ENCODE assay signal across 7 cellular contexts in the genomic region with DNA sequence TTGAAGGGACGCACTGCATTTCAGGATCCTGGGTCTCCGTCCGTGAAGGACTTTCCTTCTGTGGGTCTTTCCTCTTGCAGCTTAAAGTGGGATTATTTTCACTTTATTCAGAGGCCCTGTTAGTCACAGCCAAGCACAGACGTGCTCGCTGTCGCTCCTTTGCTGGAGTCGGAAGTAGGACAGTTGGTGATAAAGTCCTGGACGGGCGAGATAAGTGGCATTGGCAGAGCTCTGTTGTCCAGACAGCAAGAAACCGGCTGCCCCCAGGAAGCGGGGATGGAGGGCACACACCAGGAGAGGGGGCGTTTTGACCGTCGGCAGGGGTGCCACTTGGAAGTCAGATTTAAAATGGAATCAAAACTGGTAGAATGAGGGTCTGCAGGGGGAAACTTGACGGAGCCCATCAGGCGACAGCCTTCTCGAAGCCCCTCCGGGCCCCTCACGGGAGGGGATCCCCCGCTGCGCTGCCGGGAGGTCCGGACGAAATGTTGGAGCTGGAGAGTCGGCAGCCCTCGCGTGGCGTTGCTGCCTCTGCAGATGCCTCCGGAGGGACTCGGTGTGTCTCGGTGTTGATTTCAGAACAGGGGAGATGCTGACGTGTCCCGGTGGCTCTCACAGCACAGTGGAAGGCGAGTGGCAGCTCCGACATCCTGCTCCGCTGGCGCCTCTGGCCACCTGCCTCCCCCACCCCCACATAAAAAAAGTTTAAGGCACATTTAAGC.
DNase-seq lines count a peak whose midpoint lies in the region; ATAC-seq, FAIRE-seq and TF ChIP-seq lines count a peak whose summit lies in the region.

No MANE protein-coding gene starts in this region.

- H3K27ac ChIP-seq in RWPE2 (ENCODE audit: poor library complexity, severe bottlenecking) (no peak overlapping the region), kidney (ENCODE audit: low read depth in 2 of 2, low read length in 2 of 2) (no peak overlapping the region), thoracic aorta (no peak overlapping the region)

- H3K9me3 ChIP-seq in RWPE2 (ENCODE audit: severe bottlenecking) (no peaks in the 10 kb centered on the region), kidney (ENCODE audit: control insufficient read depth in 1 of 2, low read length in 2 of 2) (no peaks in the 10 kb centered on the region), thoracic aorta (no peaks in the 10 kb centered on the region)

- H3K36me3 ChIP-seq in RWPE2 (ENCODE audit: low read depth) (no peaks in the 10 kb centered on the region), kidney (ENCODE audit: control insufficient read depth in 1 of 2, insufficient read depth in 2 of 2, low read length in 2 of 2) (no peaks in the 10 kb centered on the region), thoracic aorta (no peaks in the 10 kb centered on the region)

- no peaks in the 10 kb centered on the region for H3K4me1 ChIP-seq in RWPE2 (ENCODE audit: insufficient read depth, poor library complexity, severe bottlenecking)
- peaks cover 0 to 2% of the 10 kb centered on the region in 2 donors for H3K4me1 ChIP-seq in kidney (ENCODE audit: control insufficient read depth in 1 of 2, insufficient read depth in 1 of 2, low read depth in 1 of 2, low read length in 2 of 2)
- no peaks in the 10 kb centered on the region for H3K4me1 ChIP-seq in thoracic aorta (ENCODE audit: control insufficient read depth in 1 of 2, low read depth in 2 of 2)

- DNase-seq in RWPE2 (ENCODE audit: low spot score) = peak; percentile 38
- DNase-seq in activated naive CD4-positive, alpha-beta T cell treated with anti-CD3 and anti-CD28 coated beads, Interleukin-2, amount 50 U/mL, for 16 hours = peak; percentile 53
- peak; percentile 63 for DNase-seq in kidney
- DNase-seq in thoracic aorta (ENCODE audit: low spot score) = no peak
- DNase-seq in SW 1271 (lab: John Stamatoyannopoulos, UW) = no peak
- DNase-seq in D341Med (ENCODE audit: low spot score) = no peak

- H3K27me3 ChIP-seq in RWPE2 (ENCODE audit: insufficient read depth, poor library complexity, severe bottlenecking) (no peaks in the 10 kb centered on the region), thoracic aorta (replicated peaks; ENCODE audit: insufficient read depth) (no peaks in the 10 kb centered on the region)

- TF ChIP-seq CTCF in RWPE2 (IDR thresholded peaks at IDR 0.05; ENCODE audit: poor library complexity, severe bottlenecking) (no peak), kidney (IDR thresholded peaks at IDR 0.05; ENCODE audit: borderline replicate concordance, extremely low read depth, insufficient read depth) (no peak), thoracic aorta (IDR thresholded peaks at IDR 0.05) (no peak)

- no peak for ATAC-seq in RWPE2 (ENCODE audit: low read depth)
- no peak for ATAC-seq in thoracic aorta (ENCODE audit: insufficient number of reproducible peaks, low FRiP score, low read depth)
- ATAC-seq in HG02623 (IDR thresholded peaks at IDR 0.05; ENCODE audit: unreplicated experiment) = no peak

- intact Hi-C loops in kidney (cut with DNase I) = no loop called here

- no peak overlapping the region for H3K9ac ChIP-seq in kidney (ENCODE audit: low read length in 2 of 2)

- no peak for FAIRE-seq in kidney (lab: Jason Lieb, UNC)

- H3K4me3 ChIP-seq in RWPE2 (ENCODE audit: severe bottlenecking) = no peak overlapping the region
- no peak overlapping the region for H3K4me3 ChIP-seq in kidney (ENCODE audit: low read length in 2 of 2)
- H3K4me3 ChIP-seq in thoracic aorta = peak overlapping the region; percentile 43

Comparison
In these comparisons a context has a peak if more than half of its experiments do, and no peak if none do; other contexts are left out.
1. DNase-seq: peak in RWPE2 (single experiment), activated naive CD4-positive, alpha-beta T cell treated with anti-CD3 and anti-CD28 coated beads, Interleukin-2, amount 50 U/mL, for 16 hours (single experiment) and kidney (single experiment); none in thoracic aorta (single experiment), SW 1271 (0 of 2) and D341Med (single experiment).